Comparison of ENCODE assay signal across 19 cellular contexts in the genomic region with DNA sequence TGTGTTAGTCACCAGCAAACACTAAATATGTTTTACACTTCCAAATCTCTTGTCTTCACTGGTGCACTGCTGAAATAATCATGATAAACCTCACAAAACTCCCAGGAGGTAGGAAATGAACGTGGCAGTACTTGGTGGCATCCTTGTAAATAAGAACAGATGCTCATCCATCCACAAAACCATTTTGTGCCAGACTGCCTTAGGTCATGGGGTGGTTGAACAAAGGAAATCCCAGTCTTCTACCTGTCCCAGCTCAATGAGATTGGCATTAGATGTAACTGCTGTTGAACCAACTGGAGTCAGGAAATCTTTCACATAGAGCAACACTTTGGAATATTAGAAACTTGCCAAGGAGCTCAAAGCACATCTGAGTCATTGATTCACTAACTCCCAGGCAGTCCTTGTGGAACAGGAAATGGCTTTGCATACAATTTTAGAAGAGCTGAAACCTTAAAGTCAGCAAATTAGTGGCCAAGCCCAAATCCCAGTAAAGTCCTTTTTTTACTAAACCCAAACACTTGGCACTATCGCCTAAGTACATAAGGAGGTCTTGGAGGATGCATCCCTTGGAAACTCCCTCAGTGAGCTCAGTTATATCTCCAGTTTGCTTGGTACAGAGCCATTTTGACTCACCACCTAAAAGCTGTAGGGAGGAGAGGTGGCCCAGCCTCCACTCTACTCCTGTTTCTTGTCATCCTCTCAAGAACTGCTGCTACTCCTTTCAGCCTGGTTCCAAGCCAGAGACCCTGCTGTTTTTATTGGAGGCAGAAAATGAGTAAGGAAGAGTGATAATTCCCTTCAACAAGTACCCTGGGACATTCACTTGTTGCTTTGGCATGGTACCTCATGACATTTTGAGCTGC.
DNase-seq lines count a peak whose midpoint lies in the region; ATAC-seq and TF ChIP-seq lines count a peak whose summit lies in the region.
"Had no signal": no experiment of that assay in that cellular context is flagged by ENCODE, and none has a peak within 500 bp of the region (broad histone marks: within the 10 kb centered on the region; RNA-seq: fewer than 3 reads in every experiment).

No MANE protein-coding gene starts in this region.

- no peaks in the 10 kb centered on the region for H3K36me3 ChIP-seq in IMR-90 (ENCODE audit: control insufficient read depth, insufficient read depth, low read length)
- no peaks in the 10 kb centered on the region for H3K36me3 ChIP-seq in esophagus (ENCODE audit: control insufficient read depth in 2 of 2, insufficient read depth in 2 of 2, low read length in 1 of 2)
- no peaks in the 10 kb centered on the region for H3K36me3 ChIP-seq in naive thymus-derived CD4-positive, alpha-beta T cell (ENCODE audit: control insufficient read depth in 2 of 3, insufficient read depth in 3 of 3, low read length in 3 of 3)
- H3K36me3 ChIP-seq: BE2C, upper lobe of right lung had no signal

- H3K4me3 Mint-ChIP-seq in naive thymus-derived CD4-positive, alpha-beta T cell, result no peak overlapping the region
- H3K4me3 Mint-ChIP-seq in activated T-helper 17 cell treated with anti-CD3 and anti-CD28 coated beads, Interleukin-2, amount 50 U/mL, for 72 hours, result no peak overlapping the region
- H3K4me3 Mint-ChIP-seq: activated CD4-positive, alpha-beta T cell treated with anti-CD3 and anti-CD28 coated beads, Interleukin-2, amount 10 ng/mL, durations not matched to agents 24 days and 14 days; activated naive CD8-positive, alpha-beta T cell had no signal

- no peaks in the 10 kb centered on the region for H3K4me1 Mint-ChIP-seq in naive thymus-derived CD4-positive, alpha-beta T cell
- H3K4me1 Mint-ChIP-seq in activated T-helper 17 cell treated with anti-CD3 and anti-CD28 coated beads, Interleukin-2, amount 50 U/mL, for 72 hours, result no peaks in the 10 kb centered on the region
- H3K4me1 Mint-ChIP-seq: activated CD4-positive, alpha-beta T cell treated with anti-CD3 and anti-CD28 coated beads, Interleukin-2, amount 10 ng/mL, durations not matched to agents 24 days and 14 days had no signal

- H3K27me3 ChIP-seq in IMR-90 (ENCODE audit: control insufficient read depth, insufficient read depth, low read length), result no peaks in the 10 kb centered on the region
- H3K27me3 ChIP-seq in esophagus (ENCODE audit: control insufficient read depth in 1 of 2, insufficient read depth in 2 of 2, low read length in 2 of 2), result no peaks in the 10 kb centered on the region
- no peaks in the 10 kb centered on the region for H3K27me3 ChIP-seq in naive thymus-derived CD4-positive, alpha-beta T cell (ENCODE audit: control insufficient read depth in 2 of 2, insufficient read depth in 2 of 2, low read length in 2 of 2)
- H3K27me3 ChIP-seq: BE2C, upper lobe of right lung had no signal

- no peak overlapping the region for H2BK20ac ChIP-seq in IMR-90 (ENCODE audit: low read depth, low read length)

- no peak overlapping the region for H4K8ac ChIP-seq in IMR-90 (ENCODE audit: low read depth in 2 of 2, low read length in 2 of 2)

- no peak overlapping the region for H3K4ac ChIP-seq in IMR-90 (ENCODE audit: low read depth, low read length)

- H2AK9ac ChIP-seq in IMR-90 (replicated peaks; ENCODE audit: low read depth, low read length, poor library complexity), result no peak overlapping the region

- no peak overlapping the region for H2BK120ac ChIP-seq in IMR-90 (ENCODE audit: low read depth, low read length)

- no peak for TF ChIP-seq RAD21 in IMR-90 (IDR thresholded peaks at IDR 0.05; ENCODE audit: low read length)

- H3K27ac ChIP-seq in IMR-90 (ENCODE audit: insufficient read depth, low read length), result no peak overlapping the region
- peak overlapping the region; percentile 40 to 48 for H3K27ac ChIP-seq in esophagus (ENCODE audit: low read depth in 2 of 2, low read length in 1 of 2)
- H3K27ac ChIP-seq in naive thymus-derived CD4-positive, alpha-beta T cell (ENCODE audit: low read depth, low read length), result no peak overlapping the region
- H3K27ac ChIP-seq: upper lobe of right lung had no signal

- peaks cover 0 to 3% (median 0%) of the 10 kb centered on the region in 5 donors for H3K36me3 Mint-ChIP-seq in naive thymus-derived CD4-positive, alpha-beta T cell
- no peaks in the 10 kb centered on the region for H3K36me3 Mint-ChIP-seq in activated T-helper 17 cell treated with anti-CD3 and anti-CD28 coated beads, Interleukin-2, amount 50 U/mL, for 72 hours (ENCODE audit: low read depth)
- H3K36me3 Mint-ChIP-seq: activated naive CD8-positive, alpha-beta T cell had no signal

- H3K4me3 ChIP-seq in IMR-90 (ENCODE audit: insufficient read depth, low read depth, low read length), result no peak overlapping the region
- no peak overlapping the region for H3K4me3 ChIP-seq in esophagus (ENCODE audit: low read depth in 1 of 2, low read length in 2 of 2)
- H3K4me3 ChIP-seq in naive thymus-derived CD4-positive, alpha-beta T cell (ENCODE audit: low read length), result no peak overlapping the region
- H3K4me3 ChIP-seq: upper lobe of right lung had no signal

- H2AK5ac ChIP-seq in IMR-90 (ENCODE audit: low read depth, low read length), result no peak overlapping the region

- no peak overlapping the region for H3K56ac ChIP-seq in IMR-90 (ENCODE audit: extremely low read depth, insufficient read depth, low read length)

- H3K18ac ChIP-seq in IMR-90 (ENCODE audit: low read depth, low read length), result no peak overlapping the region

- no peak for TF ChIP-seq CTCF in IMR-90 (conservative IDR thresholded peaks at IDR 0.05; ENCODE audit: low read depth, low read length)

- peaks cover 2 to 30% (median 12%) of the 10 kb centered on the region in 11 donors for H3K9me3 Mint-ChIP-seq in naive thymus-derived CD4-positive, alpha-beta T cell
- H3K9me3 Mint-ChIP-seq in activated T-helper 17 cell treated with anti-CD3 and anti-CD28 coated beads, Interleukin-2, amount 50 U/mL, for 72 hours, result peaks cover 26% of the 10 kb centered on the region
- H3K9me3 Mint-ChIP-seq: activated CD4-positive, alpha-beta T cell treated with anti-CD3 and anti-CD28 coated beads, Interleukin-2, amount 10 ng/mL, durations not matched to agents 24 days and 14 days had no signal

- dilution Hi-C loops in IMR-90 (cut with HindIII; ENCODE audit: low sequenced_read_pairs, unreplicated experiment), result no loop called here

- H3K9ac ChIP-seq in IMR-90 (ENCODE audit: low read depth, low read length), result no peak overlapping the region

- H3K27ac Mint-ChIP-seq in naive thymus-derived CD4-positive, alpha-beta T cell, result no peak overlapping the region
- no peak overlapping the region for H3K27ac Mint-ChIP-seq in activated T-helper 17 cell treated with anti-CD3 and anti-CD28 coated beads, Interleukin-2, amount 50 U/mL, for 72 hours
- H3K27ac Mint-ChIP-seq: activated CD4-positive, alpha-beta T cell treated with anti-CD3 and anti-CD28 coated beads, Interleukin-2, amount 10 ng/mL, durations not matched to agents 24 days and 14 days; activated naive CD8-positive, alpha-beta T cell had no signal

- no CpG with 5 or more reads among the region's 2 CpGs for WGBS in IMR-90 (ENCODE audit: extremely low coverage in 2 of 2, insufficient read length in 1 of 2), 2 experiments
- WGBS in esophagus, 2 donors, result 44 to 61% methylated on average over 2 of the region's 2 CpGs

- H3K14ac ChIP-seq in IMR-90 (replicated peaks; ENCODE audit: low read depth, low read length), result no peak overlapping the region

- H3K23ac ChIP-seq in IMR-90 (ENCODE audit: low read depth, low read length), result no peak overlapping the region

- intact Hi-C loops in IMR-90 (cut with micrococcal nuclease), result loop anchor here (5.0 kb wide), 2 partner anchors 207 to 527 kb away; a partner anchor contains a TSS
- intact Hi-C loops in naive thymus-derived CD4-positive, alpha-beta T cell (cut with micrococcal nuclease), result no loop called here

- no peak overlapping the region for H2BK5ac ChIP-seq in IMR-90 (ENCODE audit: low read depth, low read length, poor library complexity, severe bottlenecking)

- peak; percentile 5 for DNase-seq in AG08396 (ENCODE audit: low spot score)
- DNase-seq in IMR-90, result peak; percentile 4
- peak; percentile 63 for DNase-seq in kidney tubule cell (ENCODE audit: low spot score)
- no peak for DNase-seq in naive thymus-derived CD4-positive, alpha-beta T cell
- no peak for DNase-seq in activated CD4-positive, alpha-beta T cell treated with anti-CD3 and anti-CD28 coated beads for 4 hours
- no peak for DNase-seq in amniotic stem cell (lab: John Stamatoyannopoulos, UW)
- DNase-seq: activated CD4-positive, alpha-beta T cell treated with anti-CD3 and anti-CD28 coated beads, Interleukin-2, amount 10 ng/mL, durations not matched to agents 24 days and 14 days; activated T-cell treated with anti-CD3 and anti-CD28 coated beads for 4 hours; BE2C; NCI-H1048; NCI-H2171; SHP77 treated with DMSO at 0.1 percent for 48 hours; stimulated activated CD4-positive, alpha-beta T cell treated with anti-CD3 and anti-CD28 coated beads, Interleukin-4, amount 100 ng/mL, for 24 hours; T-helper 9 cell; upper lobe of right lung had no signal

- no peak overlapping the region for H2AFZ ChIP-seq in IMR-90 (replicated peaks; ENCODE audit: low read length, poor library complexity)

- no peak overlapping the region for H3K4me2 ChIP-seq in IMR-90 (ENCODE audit: low read depth, low read length)

- POLR2A ChIA-PET in IMR-90 (lab: Charles Lee; ENCODE audit: unreplicated experiment), result no interaction called here
- POLR2A ChIA-PET in naive thymus-derived CD4-positive, alpha-beta T cell (lab: Charles Lee), result no interaction called here

- no peak overlapping the region for H4K5ac ChIP-seq in IMR-90 (ENCODE audit: low read depth, low read length)

- H4K91ac ChIP-seq in IMR-90 (ENCODE audit: insufficient read depth, low read depth, low read length), result no peak overlapping the region

- H3K79me1 ChIP-seq in IMR-90 (ENCODE audit: low read depth in 1 of 2, low read length in 2 of 2), result no peaks in the 10 kb centered on the region

- in situ Hi-C loops in IMR-90 (cut with MboI; ENCODE audit: low sequenced_read_pairs), result no loop called here

- H3K9me1 ChIP-seq in IMR-90 (ENCODE audit: insufficient read depth, low read length), result no peaks in the 10 kb centered on the region

- CTCF ChIA-PET in IMR-90 (lab: Yijun Ruan, JAX), result no interaction called here
- CTCF ChIA-PET in naive thymus-derived CD4-positive, alpha-beta T cell (lab: Charles Lee), result no interaction called here

- no peaks in the 10 kb centered on the region for H3K4me1 ChIP-seq in IMR-90 (ENCODE audit: control insufficient read depth, insufficient read depth, low read length)
- H3K4me1 ChIP-seq in esophagus (ENCODE audit: control insufficient read depth in 2 of 2, insufficient read depth in 2 of 2, low read length in 1 of 2), result peaks cover 0 to 2% of the 10 kb centered on the region in 2 donors
- H3K4me1 ChIP-seq in naive thymus-derived CD4-positive, alpha-beta T cell (ENCODE audit: control insufficient read depth in 2 of 2, insufficient read depth in 2 of 2, low read length in 2 of 2), result no peaks in the 10 kb centered on the region
- H3K4me1 ChIP-seq: BE2C, upper lobe of right lung had no signal

- no peak for ATAC-seq in IMR-90 (ENCODE audit: low read depth)
- ATAC-seq in naive thymus-derived CD4-positive, alpha-beta T cell, result no peak
- ATAC-seq in activated T-helper 17 cell treated with anti-CD3 and anti-CD28 coated beads, Interleukin-2, amount 50 U/mL, for 72 hours (replicated peaks), result no peak
- ATAC-seq: sciatic nerve, upper lobe of right lung had no signal

- no peak overlapping the region for H2BK15ac ChIP-seq in IMR-90 (ENCODE audit: low read depth, low read length)

- no peaks in the 10 kb centered on the region for H3K27me3 Mint-ChIP-seq in naive thymus-derived CD4-positive, alpha-beta T cell
- H3K27me3 Mint-ChIP-seq in activated T-helper 17 cell treated with anti-CD3 and anti-CD28 coated beads, Interleukin-2, amount 50 U/mL, for 72 hours, result no peaks in the 10 kb centered on the region
- H3K27me3 Mint-ChIP-seq: activated CD4-positive, alpha-beta T cell treated with anti-CD3 and anti-CD28 coated beads, Interleukin-2, amount 10 ng/mL, durations not matched to agents 24 days and 14 days; activated naive CD8-positive, alpha-beta T cell had no signal

- no peaks in the 10 kb centered on the region for H4K20me1 ChIP-seq in IMR-90 (ENCODE audit: insufficient read depth, low read length)

- BruUV-seq in IMR-90 (replicated peaks; lab: Mats Ljungman, UMichigan), result no TSS peak

- no peak for TF ChIP-seq POLR2A in IMR-90 (IDR thresholded peaks at IDR 0.05; ENCODE audit: low read depth, low read length)

- H3K9me3 ChIP-seq in IMR-90 (ENCODE audit: control insufficient read depth, insufficient read depth, low read length), result no peaks in the 10 kb centered on the region
- H3K9me3 ChIP-seq in esophagus (ENCODE audit: control insufficient read depth in 2 of 2, insufficient read depth in 1 of 2, low read depth in 1 of 2, low read length in 1 of 2), result no peaks in the 10 kb centered on the region
- H3K9me3 ChIP-seq in naive thymus-derived CD4-positive, alpha-beta T cell (ENCODE audit: control insufficient read depth in 2 of 3, low read length in 3 of 3), result no peaks in the 10 kb centered on the region
- H3K9me3 ChIP-seq: BE2C, upper lobe of right lung had no signal

Comparison
In these comparisons a context has a peak if more than half of its experiments do, and no peak if none do; other contexts are left out.
1. DNase-seq: peak in AG08396 (single experiment), IMR-90 (single experiment) and kidney tubule cell (single experiment); none in naive thymus-derived CD4-positive, alpha-beta T cell (0 of 9), activated CD4-positive, alpha-beta T cell treated with anti-CD3 and anti-CD28 coated beads for 4 hours (0 of 2) and amniotic stem cell (single experiment).
2. H3K27ac ChIP-seq: peak in esophagus (2 of 2); none in IMR-90 (single experiment) and naive thymus-derived CD4-positive, alpha-beta T cell (single experiment).